Comparison of ENCODE assay signal across 21 cellular contexts in genomic region chr3:99990179-99990578, GRCh38.
DNase-seq lines count a peak whose midpoint lies in the region; ATAC-seq, FAIRE-seq and TF ChIP-seq lines count a peak whose summit lies in the region.
"Had no signal": no experiment of that assay in that cellular context is flagged by ENCODE, and none has a peak within 500 bp of the region (broad histone marks: within the 10 kb centered on the region; RNA-seq: fewer than 3 reads in every experiment).

No MANE protein-coding gene starts in this region.

- H3K9me3 ChIP-seq in mesenchymal stem cell (ENCODE audit: control insufficient read depth, low read length) = peaks cover 14% of the 10 kb centered on the region

- BruUV-seq in Calu3 (replicated peaks; lab: Mats Ljungman, UMichigan) = no TSS peak

- no peak overlapping the region for H3K4me2 ChIP-seq in mesenchymal stem cell (ENCODE audit: low read length, poor library complexity, severe bottlenecking)
- H3K4me2 ChIP-seq: BLaER1 had no signal

- H3K27ac ChIP-seq in mesenchymal stem cell (ENCODE audit: low read length, poor library complexity, severe bottlenecking) = no peak overlapping the region
- H3K27ac ChIP-seq: BLaER1, C4-2B had no signal

- H2BK15ac ChIP-seq in mesenchymal stem cell (ENCODE audit: low read depth, poor library complexity, severe bottlenecking) = no peak overlapping the region

- no peaks in the 10 kb centered on the region for H3K27me3 ChIP-seq in mesenchymal stem cell (ENCODE audit: control insufficient read depth in 1 of 2, insufficient read depth in 1 of 2, low read length in 2 of 2)
- H3K27me3 ChIP-seq: BLaER1 had no signal

- H3K9me3 Mint-ChIP-seq in Calu3 (ENCODE audit: low read depth, unreplicated experiment) = peaks cover 3% of the 10 kb centered on the region
- H3K9me3 Mint-ChIP-seq in effector memory CD8-positive, alpha-beta T cell = peaks cover 3 to 9% of the 10 kb centered on the region in 2 donors

- FAIRE-seq in H54 (lab: Jason Lieb, UNC) = peak; percentile 41
- FAIRE-seq: GM12891, GM18507, H1 had no signal

- H4K91ac ChIP-seq in mesenchymal stem cell (ENCODE audit: low read length) = no peak overlapping the region

- TF ChIP-seq POLR2A in H54 (IDR thresholded peaks at IDR 0.05; ENCODE audit: low read depth, low read length) = no peak

- no peaks in the 10 kb centered on the region for H3K36me3 ChIP-seq in mesenchymal stem cell (ENCODE audit: control insufficient read depth in 1 of 2, insufficient read depth in 2 of 2, low read depth in 1 of 2, low read length in 2 of 2)

- H2BK5ac ChIP-seq in mesenchymal stem cell (ENCODE audit: low read depth, low read length, poor library complexity, severe bottlenecking) = no peak overlapping the region

- CTCF ChIA-PET in Calu3 (lab: Charles Lee) = no interaction called here

- H3K4me1 ChIP-seq in mesenchymal stem cell (ENCODE audit: control insufficient read depth, insufficient read depth, low read depth, low read length) = no peaks in the 10 kb centered on the region
- H3K4me1 ChIP-seq: BLaER1 had no signal

- no peak for TF ChIP-seq CTCF in Calu3 (IDR thresholded peaks at IDR 0.05; ENCODE audit: unreplicated experiment)

- H2AFZ ChIP-seq in mesenchymal stem cell (ENCODE audit: low read depth, low read length) = no peak overlapping the region

- H3K36me3 Mint-ChIP-seq in Calu3 (ENCODE audit: insufficient read depth, unreplicated experiment) = no peaks in the 10 kb centered on the region
- no peaks in the 10 kb centered on the region for H3K36me3 Mint-ChIP-seq in effector memory CD8-positive, alpha-beta T cell (ENCODE audit: insufficient read depth)

- no peak overlapping the region for H3K27ac Mint-ChIP-seq in Calu3 (ENCODE audit: unreplicated experiment)
- no peak overlapping the region for H3K27ac Mint-ChIP-seq in effector memory CD8-positive, alpha-beta T cell
- H3K27ac Mint-ChIP-seq: B cell; CD4-positive, CD25-positive, alpha-beta regulatory T cell; CD8-positive, alpha-beta T cell; H9 had no signal

- no peak overlapping the region for H3K4me3 Mint-ChIP-seq in Calu3 (ENCODE audit: low read depth, unreplicated experiment)
- no peak overlapping the region for H3K4me3 Mint-ChIP-seq in effector memory CD8-positive, alpha-beta T cell
- H3K4me3 Mint-ChIP-seq: B cell; CD8-positive, alpha-beta T cell; H9 had no signal

- H4K8ac ChIP-seq in mesenchymal stem cell (ENCODE audit: low read length) = no peak overlapping the region

- whole genome bisulfite sequencing in mesenchymal stem cell = 88% methylated on average over 1 of the region's 1 CpG

- no peak overlapping the region for H3K18ac ChIP-seq in mesenchymal stem cell (ENCODE audit: low read depth in 1 of 2, low read length in 2 of 2)

- H3K79me1 ChIP-seq in mesenchymal stem cell (replicated peaks; ENCODE audit: low read length, poor library complexity, severe bottlenecking) = no peaks in the 10 kb centered on the region

- no peak overlapping the region for H2BK120ac ChIP-seq in mesenchymal stem cell (ENCODE audit: low read depth, low read length)

- H2AK5ac ChIP-seq in mesenchymal stem cell (ENCODE audit: low read length, severe bottlenecking) = peak overlapping the region; percentile 42

- no peak overlapping the region for H2BK12ac ChIP-seq in mesenchymal stem cell (ENCODE audit: low read length in 2 of 2)

- no peak for DNase-seq in H54 (ENCODE audit: insufficient read length, low spot score)
- peak; percentile 47 for DNase-seq in NCI-H146 treated with DMSO at 0.1 percent for 48 hours (lab: John Stamatoyannopoulos, UW; ENCODE audit: unreplicated experiment)
- DNase-seq in NCI-H69 (lab: John Stamatoyannopoulos, UW) = peak; percentile 39
- no peak for DNase-seq in mesenchymal stem cell
- no peak for DNase-seq in A172 (ENCODE audit: low spot score)
- no peak for DNase-seq in Calu3
- no peak for DNase-seq in effector memory CD8-positive, alpha-beta T cell
- DNase-seq: CD4-positive, CD25-positive, alpha-beta regulatory T cell; CD8-positive, alpha-beta T cell; DMS53; DMS79 treated with DMSO at 0.1 percent for 48 hours; GF-D8; H9 had no signal

- H3K27me3 Mint-ChIP-seq in Calu3 (ENCODE audit: unreplicated experiment) = no peaks in the 10 kb centered on the region
- H3K27me3 Mint-ChIP-seq in effector memory CD8-positive, alpha-beta T cell = no peaks in the 10 kb centered on the region
- H3K27me3 Mint-ChIP-seq: B cell; CD4-positive, CD25-positive, alpha-beta regulatory T cell had no signal

- H3K9ac ChIP-seq in mesenchymal stem cell (ENCODE audit: low read length) = no peak overlapping the region
- H3K9ac ChIP-seq: BLaER1 had no signal

- H3K4me1 Mint-ChIP-seq in Calu3 (ENCODE audit: low read depth, unreplicated experiment) = no peaks in the 10 kb centered on the region
- H3K4me1 Mint-ChIP-seq in effector memory CD8-positive, alpha-beta T cell (ENCODE audit: low read depth in 2 of 2) = no peaks in the 10 kb centered on the region
- H3K4me1 Mint-ChIP-seq: CD4-positive, CD25-positive, alpha-beta regulatory T cell had no signal

- intact Hi-C loops in Calu3 (cut with micrococcal nuclease; ENCODE audit: unreplicated experiment) = no loop called here

- no peak overlapping the region for H3K23ac ChIP-seq in mesenchymal stem cell (ENCODE audit: low read length in 2 of 2)

- no peak overlapping the region for H3K4me3 ChIP-seq in mesenchymal stem cell (ENCODE audit: insufficient read depth in 1 of 2, low read depth in 1 of 2, low read length in 2 of 2)
- H3K4me3 ChIP-seq: BLaER1 had no signal

- no peak overlapping the region for H3K4ac ChIP-seq in mesenchymal stem cell (ENCODE audit: low read depth in 1 of 2, low read length in 2 of 2)

- H3K14ac ChIP-seq in mesenchymal stem cell (ENCODE audit: low read length in 2 of 2) = no peak overlapping the region

- ATAC-seq in esophagus mucosa = no peak
- no peak for ATAC-seq in effector memory CD8-positive, alpha-beta T cell (replicated peaks)
- ATAC-seq: CD8-positive, alpha-beta T cell; HCT116 had no signal

Comparison
In these comparisons a context has a peak if more than half of its experiments do, and no peak if none do; other contexts are left out.
1. DNase-seq: peak in NCI-H146 treated with DMSO at 0.1 percent for 48 hours (single experiment) and NCI-H69 (single experiment); none in H54 (single experiment), mesenchymal stem cell (single experiment), A172 (single experiment), Calu3 (single experiment) and effector memory CD8-positive, alpha-beta T cell (0 of 3).